In the genomic region with DNA sequence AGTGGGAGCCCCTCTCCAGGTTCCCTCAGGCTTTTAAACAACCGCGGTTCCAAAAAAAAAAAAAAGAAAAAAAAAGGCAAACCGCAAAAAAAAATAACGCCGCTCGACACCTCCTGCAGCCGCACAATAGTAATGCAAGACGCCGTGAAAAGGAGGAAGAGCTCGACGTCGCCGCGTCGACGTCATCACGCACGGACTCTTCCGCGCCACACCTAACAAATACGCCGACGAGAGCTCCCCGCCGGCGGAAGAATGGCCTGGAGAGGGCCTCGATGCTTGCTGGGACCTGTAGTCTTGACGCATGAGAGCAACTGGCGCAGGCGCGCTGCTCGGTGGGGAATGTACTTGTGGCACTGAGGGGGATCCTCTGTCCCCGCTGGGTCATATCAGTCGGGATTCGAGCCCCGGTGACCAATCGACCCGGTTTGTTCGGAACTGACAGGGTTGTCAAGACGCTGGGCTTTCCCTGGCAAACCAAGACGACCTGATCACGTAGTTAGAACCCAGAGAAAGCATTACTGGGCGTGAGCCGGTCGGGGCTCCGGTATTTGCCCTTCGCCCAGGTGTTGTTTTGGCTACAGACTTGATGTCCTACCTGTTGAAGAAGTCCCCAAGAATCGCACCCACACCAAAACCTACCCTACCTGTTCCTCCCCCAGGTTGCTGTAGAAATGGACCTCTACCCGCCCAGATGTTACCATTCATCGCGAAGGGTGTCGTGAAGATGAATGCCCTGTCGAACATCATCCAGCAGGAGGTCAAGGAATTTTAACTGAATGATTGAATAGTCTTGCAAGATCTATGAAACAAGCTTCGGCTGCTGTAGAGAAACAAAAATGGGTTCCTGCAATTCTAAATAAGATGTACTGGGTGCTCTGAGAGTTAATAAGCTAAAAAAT, we compare ENCODE assay signal across 1 cellular context.
TF ChIP-seq lines count a peak whose summit lies in the region.

A gene (minus strand): TSS at position 131 of the 899 bp plus-strand sequence. CDS start 166 bp downstream, outside the sequence.

TF ChIP-seq in GM12878, 131 proteins besides CTCF, POLR2A, EP300 and RAD21 (continued from another document and continues in another):
- TF ChIP-seq, protein P1, sequence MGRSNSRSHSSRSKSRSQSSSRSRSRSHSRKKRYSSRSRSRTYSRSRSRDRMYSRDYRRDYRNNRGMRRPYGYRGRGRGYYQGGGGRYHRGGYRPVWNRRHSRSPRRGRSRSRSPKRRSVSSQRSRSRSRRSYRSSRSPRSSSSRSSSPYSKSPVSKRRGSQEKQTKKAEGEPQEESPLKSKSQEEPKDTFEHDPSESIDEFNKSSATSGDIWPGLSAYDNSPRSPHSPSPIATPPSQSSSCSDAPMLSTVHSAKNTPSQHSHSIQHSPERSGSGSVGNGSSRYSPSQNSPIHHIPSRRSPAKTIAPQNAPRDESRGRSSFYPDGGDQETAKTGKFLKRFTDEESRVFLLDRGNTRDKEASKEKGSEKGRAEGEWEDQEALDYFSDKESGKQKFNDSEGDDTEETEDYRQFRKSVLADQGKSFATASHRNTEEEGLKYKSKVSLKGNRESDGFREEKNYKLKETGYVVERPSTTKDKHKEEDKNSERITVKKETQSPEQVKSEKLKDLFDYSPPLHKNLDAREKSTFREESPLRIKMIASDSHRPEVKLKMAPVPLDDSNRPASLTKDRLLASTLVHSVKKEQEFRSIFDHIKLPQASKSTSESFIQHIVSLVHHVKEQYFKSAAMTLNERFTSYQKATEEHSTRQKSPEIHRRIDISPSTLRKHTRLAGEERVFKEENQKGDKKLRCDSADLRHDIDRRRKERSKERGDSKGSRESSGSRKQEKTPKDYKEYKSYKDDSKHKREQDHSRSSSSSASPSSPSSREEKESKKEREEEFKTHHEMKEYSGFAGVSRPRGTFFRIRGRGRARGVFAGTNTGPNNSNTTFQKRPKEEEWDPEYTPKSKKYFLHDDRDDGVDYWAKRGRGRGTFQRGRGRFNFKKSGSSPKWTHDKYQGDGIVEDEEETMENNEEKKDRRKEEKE (IDR thresholded peaks at IDR 0.05): no peak
- TF ChIP-seq SMAD5 (IDR thresholded peaks at IDR 0.05; ENCODE audit: low read depth): peak; percentile 58; the same call in 1 of the 2 replicates
- TF ChIP-seq EZH2 (IDR thresholded peaks at IDR 0.05; ENCODE audit: borderline replicate concordance, control insufficient read depth, low read depth, low read length): no peak
- TF ChIP-seq ZNF217 (IDR thresholded peaks at IDR 0.05): no peak
- TF ChIP-seq YBX1 (IDR thresholded peaks at IDR 0.05): no peak
- no peak for TF ChIP-seq CEBPB (IDR thresholded peaks at IDR 0.05; ENCODE audit: borderline replicate concordance in 1 of 2, low read depth in 2 of 2, low read length in 2 of 2)
- peak; percentile 56; the same call in 1 of the 2 replicates for TF ChIP-seq RFX5 (IDR thresholded peaks at IDR 0.05; ENCODE audit: low read depth, low read length)
- TF ChIP-seq CREM (IDR thresholded peaks at IDR 0.05; ENCODE audit: low read depth): peak; percentile 95
- no peak for TF ChIP-seq RB1 (IDR thresholded peaks at IDR 0.05; ENCODE audit: borderline replicate concordance)
- TF ChIP-seq CBX5 (IDR thresholded peaks at IDR 0.05; ENCODE audit: low read depth): no peak
- no peak for TF ChIP-seq IRF4 (IDR thresholded peaks at IDR 0.05; ENCODE audit: low read depth, low read length)
- TF ChIP-seq FOS (IDR thresholded peaks at IDR 0.05; ENCODE audit: borderline replicate concordance, extremely low read depth, insufficient read length): no peak
- no peak for TF ChIP-seq BHLHE40 (IDR thresholded peaks at IDR 0.05; ENCODE audit: borderline replicate concordance in 1 of 2, low read depth in 2 of 2, low read length in 1 of 2)
- TF ChIP-seq ASH2L (IDR thresholded peaks at IDR 0.05; ENCODE audit: borderline replicate concordance, low read depth): no peak
- TF ChIP-seq, protein P2, sequence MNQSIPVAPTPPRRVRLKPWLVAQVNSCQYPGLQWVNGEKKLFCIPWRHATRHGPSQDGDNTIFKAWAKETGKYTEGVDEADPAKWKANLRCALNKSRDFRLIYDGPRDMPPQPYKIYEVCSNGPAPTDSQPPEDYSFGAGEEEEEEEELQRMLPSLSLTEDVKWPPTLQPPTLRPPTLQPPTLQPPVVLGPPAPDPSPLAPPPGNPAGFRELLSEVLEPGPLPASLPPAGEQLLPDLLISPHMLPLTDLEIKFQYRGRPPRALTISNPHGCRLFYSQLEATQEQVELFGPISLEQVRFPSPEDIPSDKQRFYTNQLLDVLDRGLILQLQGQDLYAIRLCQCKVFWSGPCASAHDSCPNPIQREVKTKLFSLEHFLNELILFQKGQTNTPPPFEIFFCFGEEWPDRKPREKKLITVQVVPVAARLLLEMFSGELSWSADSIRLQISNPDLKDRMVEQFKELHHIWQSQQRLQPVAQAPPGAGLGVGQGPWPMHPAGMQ (IDR thresholded peaks at IDR 0.05; ENCODE audit: borderline replicate concordance): no peak
- TF ChIP-seq, protein P3, sequence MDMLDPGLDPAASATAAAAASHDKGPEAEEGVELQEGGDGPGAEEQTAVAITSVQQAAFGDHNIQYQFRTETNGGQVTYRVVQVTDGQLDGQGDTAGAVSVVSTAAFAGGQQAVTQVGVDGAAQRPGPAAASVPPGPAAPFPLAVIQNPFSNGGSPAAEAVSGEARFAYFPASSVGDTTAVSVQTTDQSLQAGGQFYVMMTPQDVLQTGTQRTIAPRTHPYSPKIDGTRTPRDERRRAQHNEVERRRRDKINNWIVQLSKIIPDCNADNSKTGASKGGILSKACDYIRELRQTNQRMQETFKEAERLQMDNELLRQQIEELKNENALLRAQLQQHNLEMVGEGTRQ (IDR thresholded peaks at IDR 0.05; ENCODE audit: borderline replicate concordance, low read depth, low read length): no peak
- no peak for TF ChIP-seq MEF2B (IDR thresholded peaks at IDR 0.05; ENCODE audit: partially characterized antibody, poor library complexity, severe bottlenecking)
- no peak for TF ChIP-seq NR2C2 (IDR thresholded peaks at IDR 0.05; ENCODE audit: borderline replicate concordance, control insufficient read depth, insufficient read length, low read depth)
- TF ChIP-seq, protein P4, sequence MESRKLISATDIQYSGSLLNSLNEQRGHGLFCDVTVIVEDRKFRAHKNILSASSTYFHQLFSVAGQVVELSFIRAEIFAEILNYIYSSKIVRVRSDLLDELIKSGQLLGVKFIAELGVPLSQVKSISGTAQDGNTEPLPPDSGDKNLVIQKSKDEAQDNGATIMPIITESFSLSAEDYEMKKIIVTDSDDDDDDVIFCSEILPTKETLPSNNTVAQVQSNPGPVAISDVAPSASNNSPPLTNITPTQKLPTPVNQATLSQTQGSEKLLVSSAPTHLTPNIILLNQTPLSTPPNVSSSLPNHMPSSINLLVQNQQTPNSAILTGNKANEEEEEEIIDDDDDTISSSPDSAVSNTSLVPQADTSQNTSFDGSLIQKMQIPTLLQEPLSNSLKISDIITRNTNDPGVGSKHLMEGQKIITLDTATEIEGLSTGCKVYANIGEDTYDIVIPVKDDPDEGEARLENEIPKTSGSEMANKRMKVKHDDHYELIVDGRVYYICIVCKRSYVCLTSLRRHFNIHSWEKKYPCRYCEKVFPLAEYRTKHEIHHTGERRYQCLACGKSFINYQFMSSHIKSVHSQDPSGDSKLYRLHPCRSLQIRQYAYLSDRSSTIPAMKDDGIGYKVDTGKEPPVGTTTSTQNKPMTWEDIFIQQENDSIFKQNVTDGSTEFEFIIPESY (IDR thresholded peaks at IDR 0.05): no peak
- no peak for TF ChIP-seq TARDBP (IDR thresholded peaks at IDR 0.05; ENCODE audit: borderline replicate concordance)
- TF ChIP-seq NBN (IDR thresholded peaks at IDR 0.05): peak; percentile 94
- TF ChIP-seq SIX5 (IDR thresholded peaks at IDR 0.05; ENCODE audit: low read depth, low read length, severe bottlenecking): peak; percentile 82
- TF ChIP-seq, protein P5, sequence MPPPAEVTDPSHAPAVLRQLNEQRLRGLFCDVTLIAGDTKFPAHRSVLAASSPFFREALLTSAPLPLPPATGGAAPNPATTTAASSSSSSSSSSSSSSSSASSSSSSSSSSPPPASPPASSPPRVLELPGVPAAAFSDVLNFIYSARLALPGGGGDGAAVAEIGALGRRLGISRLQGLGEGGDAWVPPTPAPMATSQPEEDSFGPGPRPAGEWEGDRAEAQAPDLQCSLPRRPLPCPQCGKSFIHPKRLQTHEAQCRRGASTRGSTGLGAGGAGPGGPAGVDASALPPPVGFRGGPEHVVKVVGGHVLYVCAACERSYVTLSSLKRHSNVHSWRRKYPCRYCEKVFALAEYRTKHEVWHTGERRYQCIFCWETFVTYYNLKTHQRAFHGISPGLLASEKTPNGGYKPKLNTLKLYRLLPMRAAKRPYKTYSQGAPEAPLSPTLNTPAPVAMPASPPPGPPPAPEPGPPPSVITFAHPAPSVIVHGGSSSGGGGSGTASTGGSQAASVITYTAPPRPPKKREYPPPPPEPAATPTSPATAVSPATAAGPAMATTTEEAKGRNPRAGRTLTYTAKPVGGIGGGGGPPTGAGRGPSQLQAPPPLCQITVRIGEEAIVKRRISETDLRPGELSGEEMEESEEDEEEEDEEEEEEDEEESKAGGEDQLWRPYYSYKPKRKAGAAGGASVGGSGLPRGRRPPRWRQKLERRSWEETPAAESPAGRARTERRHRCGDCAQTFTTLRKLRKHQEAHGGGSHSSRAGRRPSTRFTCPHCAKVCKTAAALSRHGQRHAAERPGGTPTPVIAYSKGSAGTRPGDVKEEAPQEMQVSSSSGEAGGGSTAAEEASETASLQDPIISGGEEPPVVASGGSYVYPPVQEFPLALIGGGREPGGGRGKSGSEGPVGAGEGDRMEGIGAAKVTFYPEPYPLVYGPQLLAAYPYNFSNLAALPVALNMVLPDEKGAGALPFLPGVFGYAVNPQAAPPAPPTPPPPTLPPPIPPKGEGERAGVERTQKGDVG (CRISPR knock-in tag; IDR thresholded peaks at IDR 0.05): no peak
- TF ChIP-seq, protein P6, sequence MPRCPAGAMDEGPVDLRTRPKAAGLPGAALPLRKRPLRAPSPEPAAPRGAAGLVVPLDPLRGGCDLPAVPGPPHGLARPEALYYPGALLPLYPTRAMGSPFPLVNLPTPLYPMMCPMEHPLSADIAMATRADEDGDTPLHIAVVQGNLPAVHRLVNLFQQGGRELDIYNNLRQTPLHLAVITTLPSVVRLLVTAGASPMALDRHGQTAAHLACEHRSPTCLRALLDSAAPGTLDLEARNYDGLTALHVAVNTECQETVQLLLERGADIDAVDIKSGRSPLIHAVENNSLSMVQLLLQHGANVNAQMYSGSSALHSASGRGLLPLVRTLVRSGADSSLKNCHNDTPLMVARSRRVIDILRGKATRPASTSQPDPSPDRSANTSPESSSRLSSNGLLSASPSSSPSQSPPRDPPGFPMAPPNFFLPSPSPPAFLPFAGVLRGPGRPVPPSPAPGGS (IDR thresholded peaks at IDR 0.05; ENCODE audit: borderline replicate concordance, insufficient read depth, low read depth, low read length, poor library complexity, severe bottlenecking): no peak
- TF ChIP-seq IKZF2 (IDR thresholded peaks at IDR 0.05): no peak; a peak in 1 of 4 replicates
- no peak for TF ChIP-seq SP1 (IDR thresholded peaks at IDR 0.05; ENCODE audit: low read depth, low read length)
- TF ChIP-seq NRF1 (conservative IDR thresholded peaks at IDR 0.05; ENCODE audit: low read depth, low read length): peak; percentile 86
- peak; percentile 84 for TF ChIP-seq YY1 (IDR thresholded peaks at IDR 0.05; ENCODE audit: low read depth, low read length)
- peak; percentile 90 for TF ChIP-seq PML (IDR thresholded peaks at IDR 0.05; ENCODE audit: low read length)
- no peak for TF ChIP-seq SMARCA5 (IDR thresholded peaks at IDR 0.05)
- peak; percentile 86; the same call in 1 of the 2 replicates for TF ChIP-seq HDGF (IDR thresholded peaks at IDR 0.05)
- peak; percentile 72; the same call in 1 of the 2 replicates for TF ChIP-seq SPI1 (IDR thresholded peaks at IDR 0.05; ENCODE audit: borderline replicate concordance, insufficient read depth, low read depth, low read length)
- peak; percentile 85 for TF ChIP-seq POLR2AphosphoS2 (IDR thresholded peaks at IDR 0.05; ENCODE audit: low read depth, low read length)
- TF ChIP-seq NR2F1 (conservative IDR thresholded peaks at IDR 0.05): no peak
- TF ChIP-seq, protein P7, sequence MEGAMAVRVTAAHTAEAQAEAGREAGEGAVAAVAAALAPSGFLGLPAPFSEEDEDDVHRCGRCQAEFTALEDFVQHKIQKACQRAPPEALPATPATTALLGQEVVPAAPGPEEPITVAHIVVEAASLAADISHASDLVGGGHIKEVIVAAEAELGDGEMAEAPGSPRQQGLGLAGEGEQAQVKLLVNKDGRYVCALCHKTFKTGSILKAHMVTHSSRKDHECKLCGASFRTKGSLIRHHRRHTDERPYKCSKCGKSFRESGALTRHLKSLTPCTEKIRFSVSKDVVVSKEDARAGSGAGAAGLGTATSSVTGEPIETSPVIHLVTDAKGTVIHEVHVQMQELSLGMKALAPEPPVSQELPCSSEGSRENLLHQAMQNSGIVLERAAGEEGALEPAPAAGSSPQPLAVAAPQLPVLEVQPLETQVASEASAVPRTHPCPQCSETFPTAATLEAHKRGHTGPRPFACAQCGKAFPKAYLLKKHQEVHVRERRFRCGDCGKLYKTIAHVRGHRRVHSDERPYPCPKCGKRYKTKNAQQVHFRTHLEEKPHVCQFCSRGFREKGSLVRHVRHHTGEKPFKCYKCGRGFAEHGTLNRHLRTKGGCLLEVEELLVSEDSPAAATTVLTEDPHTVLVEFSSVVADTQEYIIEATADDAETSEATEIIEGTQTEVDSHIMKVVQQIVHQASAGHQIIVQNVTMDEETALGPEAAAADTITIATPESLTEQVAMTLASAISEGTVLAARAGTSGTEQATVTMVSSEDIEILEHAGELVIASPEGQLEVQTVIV (IDR thresholded peaks at IDR 0.05; ENCODE audit: borderline replicate concordance, partially characterized antibody): peak; percentile 72
- TF ChIP-seq FOXK2 (IDR thresholded peaks at IDR 0.05): no peak
- TF ChIP-seq CHD1 (IDR thresholded peaks at IDR 0.05; ENCODE audit: low read depth, low read length): 0 out of 2 replicates have a peak, but pooled peaks have one; percentile 16
- TF ChIP-seq TAF1 (IDR thresholded peaks at IDR 0.05; ENCODE audit: borderline replicate concordance, low read depth, low read length): peak; percentile 8; the same call in 1 of the 2 replicates
- TF ChIP-seq JUNB (IDR thresholded peaks at IDR 0.05): no peak
